ENCODE assay signal across 22 cellular contexts in genomic region chr2:241582806-241583205, GRCh38.
"Had no signal": no experiment of that assay in that cellular context is flagged by ENCODE, and none has a peak within 500 bp of the region (broad histone marks: within the 10 kb centered on the region; RNA-seq: fewer than 3 reads in every experiment).

No MANE protein-coding gene starts in this region.

- H3K9me3 ChIP-seq: pancreas had no signal

- H3K4me1 Mint-ChIP-seq: central memory CD8-positive, alpha-beta T cell; natural killer cell; neural progenitor cell; stimulated activated effector memory CD8-positive, alpha-beta T cell treated with anti-CD3 and anti-CD28 coated beads, Interleukin-12 subunit alpha, Interleukin-12 subunit beta, amount 100 ng/mL, for 72 hours had no signal

- H3K27me3 ChIP-seq: foreskin keratinocyte, hepatocyte, neural progenitor cell, pancreas, suprapubic skin, thyroid gland, upper lobe of left lung, uterus had no signal

- ATAC-seq: effector memory CD8-positive, alpha-beta T cell; foreskin keratinocyte; natural killer cell; pancreas; psoas muscle; stimulated activated effector memory CD8-positive, alpha-beta T cell treated with anti-CD3 and anti-CD28 coated beads, Interleukin-12 subunit alpha, Interleukin-12 subunit beta, amount 100 ng/mL, for 72 hours; stimulated activated naive CD8-positive, alpha-beta T cell treated with anti-CD3 and anti-CD28 coated beads, Interleukin-15, Interleukin-2, amounts not matched to agents 100 U/mL and 50 U/mL, for 24 hours had no signal

- H3K4me1 ChIP-seq: foreskin keratinocyte, neural progenitor cell, pancreas, psoas muscle, suprapubic skin, upper lobe of left lung, uterus had no signal

- H3K27ac Mint-ChIP-seq: dendritic cell treated with granulocyte-macrophage colony-stimulating factor and Interleukin-4, amounts not matched to agents 40 ng/mL and 50 ng/mL, for 4 days; effector memory CD8-positive, alpha-beta T cell; natural killer cell; neural progenitor cell; stimulated activated effector memory CD8-positive, alpha-beta T cell treated with anti-CD3 and anti-CD28 coated beads, Interleukin-12 subunit alpha, Interleukin-12 subunit beta, amount 100 ng/mL, for 72 hours had no signal

- DNase-seq: effector memory CD8-positive, alpha-beta T cell; erythroblast; foreskin keratinocyte; mammary epithelial cell; natural killer cell; nucleus accumbens; retina; small intestine; stimulated activated CD4-positive, alpha-beta T cell treated with anti-CD3 and anti-CD28 coated beads, Interleukin-4, amount 100 ng/mL, for 1 hour; stimulated activated CD8-positive, alpha-beta memory T cell treated with anti-CD3 and anti-CD28 coated beads, Interleukin-4, amount 100 ng/mL, for 48 hours; stimulated activated naive CD8-positive, alpha-beta T cell treated with anti-CD3 and anti-CD28 coated beads, Interleukin-15, Interleukin-2, amounts not matched to agents 100 U/mL and 50 U/mL, for 24 hours; thyroid gland; upper lobe of left lung; uterus had no signal

- H3K36me3 ChIP-seq: uterus had no signal

- H3K4me3 ChIP-seq: hepatocyte, neural progenitor cell, pancreas, psoas muscle, suprapubic skin, thyroid gland, upper lobe of left lung, uterus had no signal

- H3K4me3 Mint-ChIP-seq: central memory CD8-positive, alpha-beta T cell; dendritic cell treated with granulocyte-macrophage colony-stimulating factor and Interleukin-4, amounts not matched to agents 40 ng/mL and 50 ng/mL, for 4 days; effector memory CD8-positive, alpha-beta T cell; natural killer cell; neural progenitor cell; stimulated activated effector memory CD8-positive, alpha-beta T cell treated with anti-CD3 and anti-CD28 coated beads, Interleukin-12 subunit alpha, Interleukin-12 subunit beta, amount 100 ng/mL, for 72 hours had no signal

- H3K27me3 Mint-ChIP-seq: central memory CD8-positive, alpha-beta T cell; dendritic cell treated with granulocyte-macrophage colony-stimulating factor and Interleukin-4, amounts not matched to agents 40 ng/mL and 50 ng/mL, for 4 days; effector memory CD8-positive, alpha-beta T cell had no signal

- H3K9ac ChIP-seq: neural progenitor cell had no signal

- H3K27ac ChIP-seq: foreskin keratinocyte, hepatocyte, neural progenitor cell, pancreas, psoas muscle, suprapubic skin, thyroid gland, upper lobe of left lung, uterus had no signal
